Comparison of ENCODE assay signal across 8 cellular contexts in genomic region chr1:171484760-171485374, GRCh38. TPM values are rescaled to one million over a fixed set of nuclear protein-coding genes. Genes with fewer than 3 reads are reported as not detected.
DNase-seq lines count a peak whose midpoint lies in the region; ATAC-seq and TF ChIP-seq lines count a peak whose summit lies in the region.

No MANE protein-coding gene starts in this region.

- peaks cover 0 to 5% (median 0%) of the 10 kb centered on the region in 9 donors for H3K36me3 ChIP-seq in heart left ventricle
- no peaks in the 10 kb centered on the region for H3K36me3 ChIP-seq in skeletal muscle satellite cell (ENCODE audit: insufficient read depth, low read length)

- DNase-seq in CD4-positive, alpha-beta T cell, result no peak
- DNase-seq in heart left ventricle (no peak), NCI-H2029 (lab: John Stamatoyannopoulos, UW) (no peak), globus pallidus (ENCODE audit: low spot score) (no peak)

- peaks cover 45% of the 10 kb centered on the region for H3K4me1 Mint-ChIP-seq in CD4-positive, alpha-beta T cell (ENCODE audit: low read depth)

- TF ChIP-seq CTCF in CD4-positive, alpha-beta T cell (IDR thresholded peaks at IDR 0.05), result peak; percentile 83
- TF ChIP-seq CTCF in WI38 (IDR thresholded peaks at IDR 0.05; ENCODE audit: low read depth, low read length) (no peak), heart left ventricle (IDR thresholded peaks at IDR 0.05) (peak in 1 of 12 donors; percentile 75)

- POLR2A ChIA-PET in CD4-positive, alpha-beta T cell (lab: Charles Lee), result interaction anchor here (0.9 to 3.9 kb wide), 28 partner anchors 8 to 1690 kb away, joined by 3 to 30 read pairs (median 6); partner anchors contain the start of genes DNM3, FMO4, GORAB and METTL13

- intact Hi-C loops in CD4-positive, alpha-beta T cell (cut with DNase I, micrococcal nuclease), result loop anchor here (1.0 to 10.0 kb wide), 11 partner anchors 28 to 1590 kb away; partner anchors contain the start of genes DNM3 (in 2 of the 2), METTL13 (in 2 of the 2), VAMP4 (in 2 of the 2) and GORAB (in 1 of the 2)
- intact Hi-C loops in heart left ventricle (cut with DNase I), result loop anchor here in 1 of 10 donors (5.0 kb wide), 1 partner anchor 52 kb away; no protein-coding TSS in a partner anchor

- CTCF ChIA-PET in CD4-positive, alpha-beta T cell (lab: Charles Lee), result interaction anchor here (0.6 to 2.6 kb wide), 35 partner anchors 8 to 1591 kb away, joined by 3 to 25 read pairs (median 4); partner anchors contain the start of genes FMO4, METTL13, PIGC and SCYL3

- no peaks in the 10 kb centered on the region for H3K27me3 Mint-ChIP-seq in CD4-positive, alpha-beta T cell

- H3K9ac ChIP-seq in skeletal muscle satellite cell (ENCODE audit: low read depth, low read length), result peak overlapping the region; percentile 99

- no peaks in the 10 kb centered on the region for H3K27me3 ChIP-seq in CD4-positive, alpha-beta T cell (ENCODE audit: control insufficient read depth, insufficient read depth, low read length)
- H3K27me3 ChIP-seq in heart left ventricle (no peaks in the 10 kb centered on the region), skeletal muscle satellite cell (ENCODE audit: control insufficient read depth, insufficient read depth, low read length) (no peaks in the 10 kb centered on the region)

- 16 to 20% (median 17%) methylated on average over 6 of the region's 6 CpGs for WGBS in heart left ventricle, 4 donors

- peak overlapping the region; percentile 100 for H3K4me3 ChIP-seq in WI38 (ENCODE audit: low read depth, low read length)
- peak overlapping the region; percentile 65 to 98 (median 86) for H3K4me3 ChIP-seq in heart left ventricle
- H3K4me3 ChIP-seq in skeletal muscle satellite cell (ENCODE audit: low read length), result peak overlapping the region; percentile 94

- peak overlapping the region; percentile 100 for H3K27ac ChIP-seq in CD4-positive, alpha-beta T cell (ENCODE audit: low read depth, low read length)
- H3K27ac ChIP-seq in heart left ventricle, result peak overlapping the region; percentile 37 to 99 (median 98)

- peak overlapping the region; percentile 95 for H3K27ac Mint-ChIP-seq in CD4-positive, alpha-beta T cell

- H3K4me2 ChIP-seq in skeletal muscle satellite cell (ENCODE audit: low read length), result peak overlapping the region; percentile 80

- ATAC-seq in CD4-positive, alpha-beta T cell (ENCODE audit: poor library complexity), result peak; percentile 53
- ATAC-seq in GM19397 (IDR thresholded peaks at IDR 0.05; ENCODE audit: unreplicated experiment), result peak; percentile 56
- peak; percentile 69 for ATAC-seq in HG03354 (IDR thresholded peaks at IDR 0.05; ENCODE audit: poor library complexity, severe bottlenecking, unreplicated experiment)
- peak; percentile 42 to 64 (median 58) for ATAC-seq in heart left ventricle

- TF ChIP-seq POLR2A in heart left ventricle (IDR thresholded peaks at IDR 0.05), result no peak

- H3K9me3 Mint-ChIP-seq in CD4-positive, alpha-beta T cell, result no peaks in the 10 kb centered on the region

- peak overlapping the region; percentile 95 for H3K4me3 Mint-ChIP-seq in CD4-positive, alpha-beta T cell

- H3K4me1 ChIP-seq in heart left ventricle, result peaks cover 8 to 42% (median 36%) of the 10 kb centered on the region in 12 donors
- peaks cover 23% of the 10 kb centered on the region for H3K4me1 ChIP-seq in skeletal muscle satellite cell (ENCODE audit: control insufficient read depth, insufficient read depth, low read length)

- peaks cover 32% of the 10 kb centered on the region for H3K36me3 Mint-ChIP-seq in CD4-positive, alpha-beta T cell (ENCODE audit: low read depth)

- no peaks in the 10 kb centered on the region for H3K9me3 ChIP-seq in CD4-positive, alpha-beta T cell (ENCODE audit: control insufficient read depth, low read length)
- H3K9me3 ChIP-seq in heart left ventricle (no peaks in the 10 kb centered on the region), skeletal muscle satellite cell (replicated peaks; ENCODE audit: low read length) (no peaks in the 10 kb centered on the region)

RNA-seq across cellular contexts. Expression of gene PRRC2C, which starts 0.5 kb away (rescaled TPM):
- total RNA-seq in CD4-positive, alpha-beta T cell, result 100 to 1,000 TPM; 357 to 387 TPM
- total RNA-seq in heart left ventricle, result 100 to 1,000 TPM in 1 of 9 donors, 10 to 100 TPM in 8; 41.6 to 107 (median 62.5) TPM
- 10 to 100 TPM; 21.1 to 25.1 TPM for polyA plus RNA-seq in heart left ventricle
- 40.1 and 44.8 TPM in 2 replicates for total RNA-seq in skeletal muscle satellite cell (2012; rRNA removed)
